ENCODE assay signal across 25 cellular contexts in genomic region chr9:116287721-116288120, GRCh38.
DNase-seq lines count a peak whose midpoint lies in the region; ATAC-seq, FAIRE-seq and TF ChIP-seq lines count a peak whose summit lies in the region.
"Had no signal": no experiment of that assay in that cellular context is flagged by ENCODE, and none has a peak within 500 bp of the region (broad histone marks: within the 10 kb centered on the region; RNA-seq: fewer than 3 reads in every experiment).

No MANE protein-coding gene starts in this region.

- no peak for TF ChIP-seq POLR2A in A549 (IDR thresholded peaks at IDR 0.05; ENCODE audit: low read length)

- TF ChIP-seq CTCF in A549 (IDR thresholded peaks at IDR 0.05) (no peak), fibroblast of pulmonary artery (IDR thresholded peaks at IDR 0.05; ENCODE audit: low read length, missing control alignments) (no peak), right atrium auricular region (IDR thresholded peaks at IDR 0.05) (no peak)

- POLR2A ChIA-PET in A549 (lab: Yijun Ruan, JAX) = interaction anchor here (0.8 kb wide), 1 partner anchor 131 kb away, joined by 3 read pairs; no protein-coding TSS in a partner anchor

- no peak for TF ChIP-seq EP300 in A549 (IDR thresholded peaks at IDR 0.05)

- FAIRE-seq in A549 (lab: Jason Lieb, UNC) = no peak
- FAIRE-seq: D721Med, islet of Langerhans, K562 had no signal

- DNase-seq in A549 (ENCODE audit: low read depth in 1 of 2, low spot score in 1 of 2) (no peak), HCEC 1CT (peak; percentile 71), adipocyte (ENCODE audit: low read depth) (peak; percentile 38), fibroblast of pulmonary artery (ENCODE audit: low read depth) (peak; percentile 47), NCI-H446 (lab: John Stamatoyannopoulos, UW) (no peak), right atrium auricular region (ENCODE audit: low spot score) (no peak), NCI-H2029 treated with DMSO at 0.1 percent for 48 hours (lab: John Stamatoyannopoulos, UW) (no peak)
- DNase-seq: 8988T; activated CD4-positive, CD25-positive, alpha-beta regulatory T cell treated with anti-CD3 and anti-CD28 coated beads, Interleukin-2, amount 50 U/mL, for 72 hours; activated CD8-positive, alpha-beta memory T cell treated with anti-CD3 and anti-CD28 coated beads for 24 hours; activated T-cell treated with anti-CD3 and anti-CD28 coated beads, Interleukin-2, amount 50 U/mL, for 48 hours; body of pancreas; C1 segment of cervical spinal cord; cortex of kidney; NCI-H2081 treated with DMSO at 0.1 percent for 48 hours; NCI-H510A; RPMI8226; T1000; upper lobe of right lung had no signal

- no peak for TF ChIP-seq RAD21 in A549 (conservative IDR thresholded peaks at IDR 0.05 in 1 of 2, IDR thresholded peaks at IDR 0.05 in 1 of 2)

- H3K9me3 ChIP-seq in A549 (no peaks in the 10 kb centered on the region), adipocyte (ENCODE audit: control insufficient read depth, low read length) (no peaks in the 10 kb centered on the region), right atrium auricular region (no peaks in the 10 kb centered on the region)
- H3K9me3 ChIP-seq: body of pancreas, upper lobe of right lung had no signal

- H3K27me3 ChIP-seq in adipocyte (replicated peaks; ENCODE audit: control insufficient read depth, insufficient read depth, low read length) (no peaks in the 10 kb centered on the region), right atrium auricular region (no peaks in the 10 kb centered on the region)
- H3K27me3 ChIP-seq: body of pancreas, upper lobe of right lung had no signal

- H3K9ac ChIP-seq in adipocyte (ENCODE audit: low read length) = no peak overlapping the region
- H3K9ac ChIP-seq: neural progenitor cell had no signal

- ATAC-seq in A549 (peak; percentile 38 to 41; a peak in 4 of 6 replicates), HG03442 (IDR thresholded peaks at IDR 0.05; ENCODE audit: unreplicated experiment) (no peak)
- ATAC-seq: body of pancreas, GM23338, K562, upper lobe of right lung had no signal

- peaks cover 73% of the 10 kb centered on the region for H3K4me1 ChIP-seq in A549
- peaks cover 3% of the 10 kb centered on the region for H3K4me1 ChIP-seq in adipocyte (ENCODE audit: control insufficient read depth, insufficient read depth, low read length)
- no peaks in the 10 kb centered on the region for H3K4me1 ChIP-seq in right atrium auricular region
- H3K4me1 ChIP-seq: body of pancreas, upper lobe of right lung had no signal

- peaks cover 3% of the 10 kb centered on the region for H3K36me3 ChIP-seq in adipocyte (ENCODE audit: control insufficient read depth, insufficient read depth, low read length, severe bottlenecking)
- no peaks in the 10 kb centered on the region for H3K36me3 ChIP-seq in right atrium auricular region
- H3K36me3 ChIP-seq: neural progenitor cell, upper lobe of right lung had no signal

- CTCF ChIA-PET in A549 (lab: Yijun Ruan, JAX) = no interaction called here

- H3K4me3 ChIP-seq in A549 = no peak overlapping the region
- H3K4me3 ChIP-seq in adipocyte (ENCODE audit: low read length) = no peak overlapping the region
- no peak overlapping the region for H3K4me3 ChIP-seq in fibroblast of pulmonary artery (replicated peaks; ENCODE audit: low read depth, low read length)
- no peak overlapping the region for H3K4me3 ChIP-seq in right atrium auricular region
- H3K4me3 ChIP-seq: body of pancreas, K562, neural progenitor cell, upper lobe of right lung had no signal

- 92% methylated on average over 4 of the region's 4 CpGs for WGBS in A549 (ENCODE audit: missing lambda C conversion rate)

- peak overlapping the region; percentile 5; the same call in 1 of the 3 replicates for H3K4me2 ChIP-seq in A549

- peak overlapping the region; percentile 11 to 63; a peak in 5 of 6 replicates for H3K27ac ChIP-seq in A549
- no peak overlapping the region for H3K27ac ChIP-seq in right atrium auricular region
- H3K27ac ChIP-seq: body of pancreas, neural progenitor cell, upper lobe of right lung had no signal

TF ChIP-seq in A549, 52 proteins besides CTCF, POLR2A, EP300 and RAD21:
- TF ChIP-seq BHLHE40 (IDR thresholded peaks at IDR 0.05; ENCODE audit: low read depth, low read length) (no peak), ZFP36 (IDR thresholded peaks at IDR 0.05; ENCODE audit: borderline replicate concordance, partially characterized antibody) (no peak), FOSB (CRISPR knock-in tag; IDR thresholded peaks at IDR 0.05) (no peak), RFX5 (IDR thresholded peaks at IDR 0.05) (no peak), MYC (IDR thresholded peaks at IDR 0.05; ENCODE audit: borderline replicate concordance, low read length) (no peak), NR3C1 (IDR thresholded peaks at IDR 0.05) (no peak), KDM1A (IDR thresholded peaks at IDR 0.05; ENCODE audit: low read depth) (no peak)
- TF ChIP-seq, protein P1, sequence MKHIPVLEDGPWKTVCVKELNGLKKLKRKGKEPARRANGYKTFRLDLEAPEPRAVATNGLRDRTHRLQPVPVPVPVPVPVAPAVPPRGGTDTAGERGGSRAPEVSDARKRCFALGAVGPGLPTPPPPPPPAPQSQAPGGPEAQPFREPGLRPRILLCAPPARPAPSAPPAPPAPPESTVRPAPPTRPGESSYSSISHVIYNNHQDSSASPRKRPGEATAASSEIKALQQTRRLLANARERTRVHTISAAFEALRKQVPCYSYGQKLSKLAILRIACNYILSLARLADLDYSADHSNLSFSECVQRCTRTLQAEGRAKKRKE (CRISPR knock-in tag; IDR thresholded peaks at IDR 0.05; ENCODE audit: low read depth) = no peak
- TF ChIP-seq, protein P2, sequence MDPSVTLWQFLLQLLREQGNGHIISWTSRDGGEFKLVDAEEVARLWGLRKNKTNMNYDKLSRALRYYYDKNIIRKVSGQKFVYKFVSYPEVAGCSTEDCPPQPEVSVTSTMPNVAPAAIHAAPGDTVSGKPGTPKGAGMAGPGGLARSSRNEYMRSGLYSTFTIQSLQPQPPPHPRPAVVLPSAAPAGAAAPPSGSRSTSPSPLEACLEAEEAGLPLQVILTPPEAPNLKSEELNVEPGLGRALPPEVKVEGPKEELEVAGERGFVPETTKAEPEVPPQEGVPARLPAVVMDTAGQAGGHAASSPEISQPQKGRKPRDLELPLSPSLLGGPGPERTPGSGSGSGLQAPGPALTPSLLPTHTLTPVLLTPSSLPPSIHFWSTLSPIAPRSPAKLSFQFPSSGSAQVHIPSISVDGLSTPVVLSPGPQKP (IDR thresholded peaks at IDR 0.05; ENCODE audit: low read depth, low read length) = no peak

Comparison
In these comparisons a context has a peak if more than half of its experiments do, and no peak if none do; other contexts are left out.
1. DNase-seq: peak in HCEC 1CT (single experiment), adipocyte (single experiment) and fibroblast of pulmonary artery (single experiment); none in A549 (0 of 2), NCI-H446 (0 of 2), right atrium auricular region (single experiment) and NCI-H2029 treated with DMSO at 0.1 percent for 48 hours (single experiment).
2. H3K27ac ChIP-seq: peak in A549 (2 of 2); none in right atrium auricular region (0 of 2).